Comparison of ENCODE assay signal across 18 cellular contexts in genomic region chr2:112667540-112667939, GRCh38. TPM values are rescaled to one million over a fixed set of nuclear protein-coding genes. Genes with fewer than 3 reads are reported as not detected.
"Had no signal": no experiment of that assay in that cellular context is flagged by ENCODE, and none has a peak within 500 bp of the region (broad histone marks: within the 10 kb centered on the region; RNA-seq: fewer than 3 reads in every experiment).

No MANE protein-coding gene starts in this region.

RNA-seq across cellular contexts. Expression of gene NT5DC4, which starts 53.3 kb away (rescaled TPM):
- total RNA-seq: activated naive CD4-positive, alpha-beta T cell treated with anti-CD3 and anti-CD28 coated beads for 36 hours; activated naive CD4-positive, alpha-beta T cell treated with anti-CD3 and anti-CD28 coated beads, Interleukin-2, amount 50 U/mL, for 72 hours; activated naive CD8-positive, alpha-beta T cell treated with anti-CD3 and anti-CD28 coated beads for 36 hours; activated naive CD8-positive, alpha-beta T cell treated with anti-CD3 and anti-CD28 coated beads, Interleukin-2, amount 10 ng/mL, durations not matched to agents 7 days and 5 days; activated T-cell treated with anti-CD3 and anti-CD28 coated beads, Interleukin-2, amount 50 U/mL, for 4 hours; activated T-helper 1 cell treated with anti-CD3 and anti-CD28 coated beads, Interleukin-12 subunit alpha, Interleukin-12 subunit beta, Interleukin-2, Interleukin-4 antibody, amounts not matched to agents 30 ng/mL and 10 ng/mL and 1 ng/mL, durations not matched to agents 14 hours and 24 hours and 36 hours; activated T-helper 17 cell treated with anti-CD3 and anti-CD28 coated beads, Interleukin-2, amount 50 U/mL, for 72 hours; activated T-helper 2 cell treated with anti-CD3 and anti-CD28 coated beads, Interferon-gamma antibody, Interleukin-2, Interleukin-4, amounts not matched to agents 10 μg/mL and 5 μg/mL and 100 μg/mL, durations not matched to agents 14 hours and 24 hours and 36 hours; ascending aorta; astrocyte; body of pancreas; breast epithelium; bronchial epithelial cell; cardiac muscle cell; cardiac septum; cerebellum; chondrocyte had no signal
- polyA plus RNA-seq: aorta, cardiac muscle cell had no signal
